ENCODE assay signal across 1 cellular context in genomic region chr11:1654388-1655167, GRCh38.
A peak's percentile ranks its signal among the peaks of the same experiment; 100 is the strongest.
TF ChIP-seq lines count a peak whose summit lies in the region.

No MANE protein-coding gene starts in this region.

TF ChIP-seq in HepG2, 621 proteins besides CTCF, POLR2A, EP300 and RAD21 (continued from another document and continues in another):
- TF ChIP-seq ZNF513 (CRISPR knock-in tag; conservative IDR thresholded peaks at IDR 0.05) (no peak), HNRNPL (IDR thresholded peaks at IDR 0.05; ENCODE audit: low read depth, low read length) (0 out of 2 replicates have a peak, but pooled peaks have one; percentile 34), ZNF598 (CRISPR knock-in tag; IDR thresholded peaks at IDR 0.05; ENCODE audit: borderline replicate concordance) (no peak), ZFY (CRISPR knock-in tag; IDR thresholded peaks at IDR 0.05) (peak; percentile 71), CBFB (CRISPR knock-in tag; IDR thresholded peaks at IDR 0.05) (no peak), HMGXB4 (CRISPR knock-in tag; IDR thresholded peaks at IDR 0.05; ENCODE audit: borderline replicate concordance in 1 of 2, low read depth in 1 of 2) (peak in 1 of 2 experiments; percentile 39; a peak in 1 of 4 replicates), ZC3H4 (CRISPR knock-in tag; IDR thresholded peaks at IDR 0.05; ENCODE audit: borderline replicate concordance) (0 out of 2 replicates have a peak, but pooled peaks have one; percentile 65), ZNF484 (CRISPR knock-in tag; IDR thresholded peaks at IDR 0.05; ENCODE audit: borderline replicate concordance, low read depth) (no peak), ZNF547 (CRISPR knock-in tag; IDR thresholded peaks at IDR 0.05) (peak; percentile 36; the same call in 1 of the 2 replicates), ZIK1 (CRISPR knock-in tag; IDR thresholded peaks at IDR 0.05; ENCODE audit: borderline replicate concordance, low read depth) (no peak), ZNF629 (CRISPR knock-in tag; conservative IDR thresholded peaks at IDR 0.05) (no peak), SNAPC2 (CRISPR knock-in tag; IDR thresholded peaks at IDR 0.05) (no peak), FOXA1 (IDR thresholded peaks at IDR 0.05) (no peak), FOXA1 (CRISPR knock-in tag; IDR thresholded peaks at IDR 0.05) (peak; percentile 33), GTF3A (CRISPR knock-in tag; conservative IDR thresholded peaks at IDR 0.05) (no peak), MBD4 (IDR thresholded peaks at IDR 0.05; ENCODE audit: borderline replicate concordance, low read length) (no peak), ZNF251 (CRISPR knock-in tag; IDR thresholded peaks at IDR 0.05) (no peak), LCORL (IDR thresholded peaks at IDR 0.05) (no peak), LCORL (CRISPR knock-in tag; IDR thresholded peaks at IDR 0.05) (peak; percentile 51; the same call in 1 of the 2 replicates), ZNF264 (CRISPR knock-in tag; IDR thresholded peaks at IDR 0.05) (0 out of 2 replicates have a peak, but pooled peaks have one; percentile 38), RFXANK (CRISPR knock-in tag; IDR thresholded peaks at IDR 0.05) (no peak), ZNF549 (CRISPR knock-in tag; IDR thresholded peaks at IDR 0.05) (no peak), CSRNP2 (CRISPR knock-in tag; conservative IDR thresholded peaks at IDR 0.05; ENCODE audit: low read depth) (no peak), SRF (IDR thresholded peaks at IDR 0.05; ENCODE audit: low read depth, low read length) (no peak), SALL1 (CRISPR knock-in tag; IDR thresholded peaks at IDR 0.05) (peak; percentile 86), NFATC3 (CRISPR knock-in tag; IDR thresholded peaks at IDR 0.05) (no peak), ZNF652 (CRISPR knock-in tag; IDR thresholded peaks at IDR 0.05; ENCODE audit: borderline replicate concordance, low read depth) (no peak), FIP1L1 (IDR thresholded peaks at IDR 0.05; ENCODE audit: borderline replicate concordance, insufficient read depth, low read depth, low read length) (no peak), ZNF766 (CRISPR knock-in tag; IDR thresholded peaks at IDR 0.05; ENCODE audit: borderline replicate concordance) (no peak), MED13 (CRISPR knock-in tag; IDR thresholded peaks at IDR 0.05) (peak; percentile 37; the same call in 1 of the 2 replicates), FOXJ3 (CRISPR knock-in tag; IDR thresholded peaks at IDR 0.05; ENCODE audit: borderline replicate concordance) (no peak; the same call in 1 of the 2 replicates), ZNF7 (CRISPR knock-in tag; IDR thresholded peaks at IDR 0.05) (no peak), KLF13 (CRISPR knock-in tag; IDR thresholded peaks at IDR 0.05) (no peak), ZNF704 (CRISPR knock-in tag; IDR thresholded peaks at IDR 0.05; ENCODE audit: borderline replicate concordance) (no peak), PBX2 (CRISPR knock-in tag; IDR thresholded peaks at IDR 0.05) (no peak), ZNF569 (CRISPR knock-in tag; IDR thresholded peaks at IDR 0.05; ENCODE audit: borderline replicate concordance) (no peak), PRDM10 (CRISPR knock-in tag; IDR thresholded peaks at IDR 0.05; ENCODE audit: low read depth) (no peak), MXI1 (IDR thresholded peaks at IDR 0.05; ENCODE audit: borderline replicate concordance, low read depth, low read length) (no peak), RELA (CRISPR knock-in tag; IDR thresholded peaks at IDR 0.05) (no peak)
- TF ChIP-seq, protein P1, sequence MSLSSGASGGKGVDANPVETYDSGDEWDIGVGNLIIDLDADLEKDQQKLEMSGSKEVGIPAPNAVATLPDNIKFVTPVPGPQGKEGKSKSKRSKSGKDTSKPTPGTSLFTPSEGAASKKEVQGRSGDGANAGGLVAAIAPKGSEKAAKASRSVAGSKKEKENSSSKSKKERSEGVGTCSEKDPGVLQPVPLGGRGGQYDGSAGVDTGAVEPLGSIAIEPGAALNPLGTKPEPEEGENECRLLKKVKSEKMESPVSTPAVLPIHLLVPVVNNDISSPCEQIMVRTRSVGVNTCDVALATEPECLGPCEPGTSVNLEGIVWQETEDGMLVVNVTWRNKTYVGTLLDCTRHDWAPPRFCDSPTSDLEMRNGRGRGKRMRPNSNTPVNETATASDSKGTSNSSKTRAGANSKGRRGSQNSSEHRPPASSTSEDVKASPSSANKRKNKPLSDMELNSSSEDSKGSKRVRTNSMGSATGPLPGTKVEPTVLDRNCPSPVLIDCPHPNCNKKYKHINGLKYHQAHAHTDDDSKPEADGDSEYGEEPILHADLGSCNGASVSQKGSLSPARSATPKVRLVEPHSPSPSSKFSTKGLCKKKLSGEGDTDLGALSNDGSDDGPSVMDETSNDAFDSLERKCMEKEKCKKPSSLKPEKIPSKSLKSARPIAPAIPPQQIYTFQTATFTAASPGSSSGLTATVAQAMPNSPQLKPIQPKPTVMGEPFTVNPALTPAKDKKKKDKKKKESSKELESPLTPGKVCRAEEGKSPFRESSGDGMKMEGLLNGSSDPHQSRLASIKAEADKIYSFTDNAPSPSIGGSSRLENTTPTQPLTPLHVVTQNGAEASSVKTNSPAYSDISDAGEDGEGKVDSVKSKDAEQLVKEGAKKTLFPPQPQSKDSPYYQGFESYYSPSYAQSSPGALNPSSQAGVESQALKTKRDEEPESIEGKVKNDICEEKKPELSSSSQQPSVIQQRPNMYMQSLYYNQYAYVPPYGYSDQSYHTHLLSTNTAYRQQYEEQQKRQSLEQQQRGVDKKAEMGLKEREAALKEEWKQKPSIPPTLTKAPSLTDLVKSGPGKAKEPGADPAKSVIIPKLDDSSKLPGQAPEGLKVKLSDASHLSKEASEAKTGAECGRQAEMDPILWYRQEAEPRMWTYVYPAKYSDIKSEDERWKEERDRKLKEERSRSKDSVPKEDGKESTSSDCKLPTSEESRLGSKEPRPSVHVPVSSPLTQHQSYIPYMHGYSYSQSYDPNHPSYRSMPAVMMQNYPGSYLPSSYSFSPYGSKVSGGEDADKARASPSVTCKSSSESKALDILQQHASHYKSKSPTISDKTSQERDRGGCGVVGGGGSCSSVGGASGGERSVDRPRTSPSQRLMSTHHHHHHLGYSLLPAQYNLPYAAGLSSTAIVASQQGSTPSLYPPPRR (CRISPR knock-in tag; IDR thresholded peaks at IDR 0.05; ENCODE audit: borderline replicate concordance): peak; percentile 90; the same call in 1 of the 2 replicates
- TF ChIP-seq, protein P2, sequence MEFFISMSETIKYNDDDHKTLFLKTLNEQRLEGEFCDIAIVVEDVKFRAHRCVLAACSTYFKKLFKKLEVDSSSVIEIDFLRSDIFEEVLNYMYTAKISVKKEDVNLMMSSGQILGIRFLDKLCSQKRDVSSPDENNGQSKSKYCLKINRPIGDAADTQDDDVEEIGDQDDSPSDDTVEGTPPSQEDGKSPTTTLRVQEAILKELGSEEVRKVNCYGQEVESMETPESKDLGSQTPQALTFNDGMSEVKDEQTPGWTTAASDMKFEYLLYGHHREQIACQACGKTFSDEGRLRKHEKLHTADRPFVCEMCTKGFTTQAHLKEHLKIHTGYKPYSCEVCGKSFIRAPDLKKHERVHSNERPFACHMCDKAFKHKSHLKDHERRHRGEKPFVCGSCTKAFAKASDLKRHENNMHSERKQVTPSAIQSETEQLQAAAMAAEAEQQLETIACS (CRISPR knock-in tag; IDR thresholded peaks at IDR 0.05): no peak
- TF ChIP-seq, protein P3, sequence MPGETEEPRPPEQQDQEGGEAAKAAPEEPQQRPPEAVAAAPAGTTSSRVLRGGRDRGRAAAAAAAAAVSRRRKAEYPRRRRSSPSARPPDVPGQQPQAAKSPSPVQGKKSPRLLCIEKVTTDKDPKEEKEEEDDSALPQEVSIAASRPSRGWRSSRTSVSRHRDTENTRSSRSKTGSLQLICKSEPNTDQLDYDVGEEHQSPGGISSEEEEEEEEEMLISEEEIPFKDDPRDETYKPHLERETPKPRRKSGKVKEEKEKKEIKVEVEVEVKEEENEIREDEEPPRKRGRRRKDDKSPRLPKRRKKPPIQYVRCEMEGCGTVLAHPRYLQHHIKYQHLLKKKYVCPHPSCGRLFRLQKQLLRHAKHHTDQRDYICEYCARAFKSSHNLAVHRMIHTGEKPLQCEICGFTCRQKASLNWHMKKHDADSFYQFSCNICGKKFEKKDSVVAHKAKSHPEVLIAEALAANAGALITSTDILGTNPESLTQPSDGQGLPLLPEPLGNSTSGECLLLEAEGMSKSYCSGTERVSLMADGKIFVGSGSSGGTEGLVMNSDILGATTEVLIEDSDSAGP (CRISPR knock-in tag; IDR thresholded peaks at IDR 0.05; ENCODE audit: borderline replicate concordance): peak; percentile 67; the same call in 1 of the 2 replicates
- TF ChIP-seq, protein P4, sequence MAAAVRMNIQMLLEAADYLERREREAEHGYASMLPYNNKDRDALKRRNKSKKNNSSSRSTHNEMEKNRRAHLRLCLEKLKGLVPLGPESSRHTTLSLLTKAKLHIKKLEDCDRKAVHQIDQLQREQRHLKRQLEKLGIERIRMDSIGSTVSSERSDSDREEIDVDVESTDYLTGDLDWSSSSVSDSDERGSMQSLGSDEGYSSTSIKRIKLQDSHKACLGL (CRISPR knock-in tag; IDR thresholded peaks at IDR 0.05): no peak
